In the genomic region with DNA sequence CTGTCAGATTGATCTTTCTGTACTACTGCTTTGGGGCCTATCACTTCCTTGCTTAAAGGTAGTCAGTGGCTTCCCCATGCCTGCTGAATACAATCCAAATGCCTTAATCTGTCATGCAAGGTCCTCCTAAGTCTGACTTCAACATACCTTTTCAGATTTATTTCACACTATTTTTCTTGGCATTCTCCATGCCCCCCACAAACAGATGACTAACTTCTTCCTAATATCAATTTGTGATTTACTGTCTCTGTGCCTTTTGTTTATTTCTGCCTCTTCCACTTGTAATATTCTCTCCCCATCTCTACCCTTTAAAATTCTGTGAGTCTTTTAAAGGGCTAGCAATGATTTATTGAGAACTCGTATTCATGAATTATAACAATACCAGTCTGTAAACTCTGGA, we compare ENCODE assay signal across 27 cellular contexts.
"Had no signal": no experiment of that assay in that cellular context is flagged by ENCODE, and none has a peak within 500 bp of the region (broad histone marks: within the 10 kb centered on the region; RNA-seq: fewer than 3 reads in every experiment).

No MANE protein-coding gene starts in this region.

- H3K9me3 ChIP-seq: heart right ventricle, mucosa of descending colon, pancreas, stomach, thyroid gland, vagina had no signal

- H3K36me3 ChIP-seq: pancreas, vagina had no signal

- H3K4me1 Mint-ChIP-seq: central memory CD8-positive, alpha-beta T cell; memory B cell; stimulated activated effector memory CD8-positive, alpha-beta T cell treated with anti-CD3 and anti-CD28 coated beads, Interleukin-12 subunit alpha, Interleukin-12 subunit beta, amount 100 ng/mL, for 72 hours had no signal

- H3K9me3 Mint-ChIP-seq: central memory CD8-positive, alpha-beta T cell; memory B cell; naive thymus-derived CD4-positive, alpha-beta T cell; stimulated activated effector memory CD8-positive, alpha-beta T cell treated with anti-CD3 and anti-CD28 coated beads, Interleukin-12 subunit alpha, Interleukin-12 subunit beta, amount 100 ng/mL, for 72 hours had no signal

- ATAC-seq: heart right ventricle; left lobe of liver; mucosa of descending colon; naive thymus-derived CD4-positive, alpha-beta T cell; pancreas; sciatic nerve; stimulated activated effector memory CD8-positive, alpha-beta T cell treated with anti-CD3 and anti-CD28 coated beads, Interleukin-12 subunit alpha, Interleukin-12 subunit beta, amount 100 ng/mL, for 72 hours had no signal

- H3K36me3 Mint-ChIP-seq: stimulated activated effector memory CD8-positive, alpha-beta T cell treated with anti-CD3 and anti-CD28 coated beads, Interleukin-12 subunit alpha, Interleukin-12 subunit beta, amount 100 ng/mL, for 72 hours had no signal

- H3K27ac Mint-ChIP-seq: memory B cell; stimulated activated effector memory CD8-positive, alpha-beta T cell treated with anti-CD3 and anti-CD28 coated beads, Interleukin-12 subunit alpha, Interleukin-12 subunit beta, amount 100 ng/mL, for 72 hours had no signal

- H3K4me1 ChIP-seq: pancreas, thyroid gland, vagina had no signal

- H3K4me3 Mint-ChIP-seq: central memory CD8-positive, alpha-beta T cell; memory B cell; naive thymus-derived CD4-positive, alpha-beta T cell; stimulated activated effector memory CD8-positive, alpha-beta T cell treated with anti-CD3 and anti-CD28 coated beads, Interleukin-12 subunit alpha, Interleukin-12 subunit beta, amount 100 ng/mL, for 72 hours had no signal

- H3K27me3 ChIP-seq: stomach, thyroid gland, vagina had no signal

- H3K27me3 Mint-ChIP-seq: central memory CD8-positive, alpha-beta T cell; memory B cell; naive thymus-derived CD4-positive, alpha-beta T cell had no signal

- H3K4me3 ChIP-seq: dorsolateral prefrontal cortex, heart right ventricle, lung, mucosa of descending colon, pancreas, smooth muscle cell, stomach, thyroid gland, vagina had no signal

- DNase-seq: cortex of kidney; dorsolateral prefrontal cortex; effector CD4-positive, alpha-beta T cell; foreskin melanocyte; glutamatergic neuron; heart right ventricle; hypothalamus; kidney; mucosa of descending colon; naive thymus-derived CD4-positive, alpha-beta T cell; occipital lobe; pancreas; stimulated activated CD4-positive, alpha-beta T cell treated with anti-CD3 and anti-CD28 coated beads, Interleukin-12 subunit alpha, Interleukin-12 subunit beta, amount 100 ng/mL, for 4 hours; stimulated activated CD4-positive, alpha-beta T cell treated with anti-CD3 and anti-CD28 coated beads, Interleukin-1b, Interleukin-23, amount 100 ng/mL, for 48 hours; stimulated activated CD4-positive, alpha-beta T cell treated with anti-CD3 and anti-CD28 coated beads, Interleukin-4, amount 100 ng/mL, for 1 hour; stimulated activated naive CD4-positive, alpha-beta T cell treated with Interleukin-2 at 50 U/mL for 16 hours; stomach; thyroid gland; trophoblast cell had no signal

- H3K27ac ChIP-seq: dorsolateral prefrontal cortex, heart right ventricle, pancreas, stomach, thyroid gland, vagina had no signal
